11 cellular contexts compared by ENCODE assay signal in genomic region chr5:81849769-81850367, GRCh38.
DNase-seq lines count a peak whose midpoint lies in the region; ATAC-seq, FAIRE-seq and TF ChIP-seq lines count a peak whose summit lies in the region.
"Had no signal": no experiment of that assay in that cellular context is flagged by ENCODE, and none has a peak within 500 bp of the region (broad histone marks: within the 10 kb centered on the region; RNA-seq: fewer than 3 reads in every experiment).

No MANE protein-coding gene starts in this region.

- ATAC-seq in K562 (no peak), HG03342 (IDR thresholded peaks at IDR 0.05; ENCODE audit: unreplicated experiment) (no peak), GM18909 (IDR thresholded peaks at IDR 0.05; ENCODE audit: poor library complexity, unreplicated experiment) (no peak)
- no peak for ATAC-seq in naive thymus-derived CD4-positive, alpha-beta T cell

- no peak for TF ChIP-seq EP300 in K562 (IDR thresholded peaks at IDR 0.05; ENCODE audit: low read length)
- no peak for TF ChIP-seq EP300 in tibial nerve (IDR thresholded peaks at IDR 0.05)

- TF ChIP-seq CTCF in K562 (IDR thresholded peaks at IDR 0.05 in 2 of 3, conservative IDR thresholded peaks at IDR 0.05 in 1 of 3; ENCODE audit: insufficient read depth in 2 of 3, low read depth in 1 of 3, low read length in 3 of 3) (no peak), tibial nerve (IDR thresholded peaks at IDR 0.05) (no peak), GM10248 (IDR thresholded peaks at IDR 0.05; ENCODE audit: control extremely low read depth, extremely low read depth, low read depth, missing control alignments) (no peak)

- H3K9me1 ChIP-seq in K562 (ENCODE audit: control insufficient read depth, insufficient read depth, low read length): no peaks in the 10 kb centered on the region

- FAIRE-seq in K562 (lab: Jason Lieb, UNC): no peak

- H3K27me3 Mint-ChIP-seq in activated naive CD8-positive, alpha-beta T cell: no peaks in the 10 kb centered on the region
- no peaks in the 10 kb centered on the region for H3K27me3 Mint-ChIP-seq in activated naive CD8-positive, alpha-beta T cell treated with anti-CD3 and anti-CD28 coated beads for 36 hours
- peaks cover 0 to 2% (median 0%) of the 10 kb centered on the region in 5 donors for H3K27me3 Mint-ChIP-seq in naive thymus-derived CD4-positive, alpha-beta T cell

- intact Hi-C loops in K562 (cut with micrococcal nuclease): loop anchor here (5.0 to 10.0 kb wide), 2 partner anchors 167 to 375 kb away; no protein-coding TSS in a partner anchor
- intact Hi-C loops in naive thymus-derived CD4-positive, alpha-beta T cell (cut with micrococcal nuclease): loop anchor here (2.0 to 10.0 kb wide), 7 partner anchors 217 to 548 kb away; partner anchors contain the start of gene ZCCHC9 (in 1 of the 2)

- BruUV-seq in K562 (replicated peaks; lab: Mats Ljungman, UMichigan): no TSS peak

- H3K9me3 ChIP-seq in K562 (replicated peaks; ENCODE audit: control insufficient read depth, insufficient read depth, low read depth, low read length): no peaks in the 10 kb centered on the region
- no peaks in the 10 kb centered on the region for H3K9me3 ChIP-seq in naive thymus-derived CD4-positive, alpha-beta T cell (ENCODE audit: control insufficient read depth in 2 of 3, low read length in 3 of 3)
- H3K9me3 ChIP-seq in tibial nerve: no peaks in the 10 kb centered on the region

- H3K27ac ChIP-seq in K562 (ENCODE audit: extremely low read depth, low read depth, low read length) (no peak overlapping the region), tibial nerve (peak overlapping the region; percentile 77 to 93 (median 84))
- no peak overlapping the region for H3K27ac ChIP-seq in naive thymus-derived CD4-positive, alpha-beta T cell (ENCODE audit: low read depth, low read length)

- DNase-seq in activated naive CD8-positive, alpha-beta T cell treated with anti-CD3 and anti-CD28 coated beads for 36 hours: no peak
- DNase-seq in K562 (ENCODE audit: extremely low read depth in 1 of 4, low spot score in 3 of 4) (no peak), tibial nerve (ENCODE audit: low spot score in 2 of 2) (no peak), GM10248 (ENCODE audit: extremely low spot score) (no peak)
- DNase-seq in naive thymus-derived CD4-positive, alpha-beta T cell: no peak
- DNase-seq: GOT3, NCI-H526, occipital lobe had no signal

- in situ Hi-C loops in K562 (cut with MboI): loop anchor here (5.0 to 10.0 kb wide), 3 partner anchors 93 to 425 kb away; no protein-coding TSS in a partner anchor

- peaks cover 9% of the 10 kb centered on the region; the same call in 1 of the 3 replicates for H3K79me2 ChIP-seq in K562 (ENCODE audit: control insufficient read depth, insufficient read depth, low read length)

- POLR2A ChIA-PET in K562 (lab: Yijun Ruan, JAX) (interaction anchor here (0.6 to 3.4 kb wide), 6 partner anchors 11 to 355 kb away, joined by 3 to 61 read pairs (median 5); partner anchors contain the start of gene SSBP2), GM10248 (lab: Yijun Ruan, JAX) (no interaction called here)
- POLR2A ChIA-PET in naive thymus-derived CD4-positive, alpha-beta T cell (lab: Charles Lee): interaction anchor here (1.2 to 7.5 kb wide), 8 partner anchors 12 to 121 kb away, joined by 3 to 172 read pairs (median 9); partner anchors contain the start of gene SSBP2

- H3K9ac ChIP-seq in K562 (ENCODE audit: insufficient read depth in 1 of 2, low read depth in 2 of 2, low read length in 2 of 2): no peak overlapping the region; a peak in 1 of 4 replicates

- H3K27me3 ChIP-seq in K562 (ENCODE audit: control insufficient read depth in 2 of 2, insufficient read depth in 2 of 2, low read length in 2 of 2) (no peaks in the 10 kb centered on the region), tibial nerve (no peaks in the 10 kb centered on the region)
- no peaks in the 10 kb centered on the region for H3K27me3 ChIP-seq in naive thymus-derived CD4-positive, alpha-beta T cell (ENCODE audit: control insufficient read depth in 2 of 2, insufficient read depth in 2 of 2, low read length in 2 of 2)

- WGBS in K562 (ENCODE audit: insufficient coverage, low coverage, missing lambda C conversion rate): 86% methylated on average over 4 of the region's 4 CpGs
- 40 to 56% methylated on average over 4 of the region's 4 CpGs for WGBS in tibial nerve, 2 donors

- peak overlapping the region; percentile 84 for H2AFZ ChIP-seq in K562 (ENCODE audit: low read depth, low read length)

- H3K4me1 ChIP-seq in K562 (replicated peaks in 1 of 2; ENCODE audit: control insufficient read depth in 2 of 2, insufficient read depth in 2 of 2, low read length in 2 of 2) (peaks cover 32 to 42% of the 10 kb centered on the region in 2 experiments), tibial nerve (peaks cover 0 to 75% (median 31%) of the 10 kb centered on the region in 4 donors)
- H3K4me1 ChIP-seq in naive thymus-derived CD4-positive, alpha-beta T cell (ENCODE audit: control insufficient read depth in 2 of 2, insufficient read depth in 2 of 2, low read length in 2 of 2): peaks cover 18 to 22% of the 10 kb centered on the region in 2 donors

- TF ChIP-seq RAD21 in K562 (CRISPR knock-in tag; conservative IDR thresholded peaks at IDR 0.05 in 1 of 2, IDR thresholded peaks at IDR 0.05 in 1 of 2): no peak

- no peak for TF ChIP-seq POLR2A in K562 (conservative IDR thresholded peaks at IDR 0.05)
- TF ChIP-seq POLR2A in tibial nerve (IDR thresholded peaks at IDR 0.05): no peak

- H3K9me3 Mint-ChIP-seq in activated naive CD8-positive, alpha-beta T cell (ENCODE audit: low read depth): no peaks in the 10 kb centered on the region
- H3K9me3 Mint-ChIP-seq in activated naive CD8-positive, alpha-beta T cell treated with anti-CD3 and anti-CD28 coated beads for 36 hours: no peaks in the 10 kb centered on the region
- no peaks in the 10 kb centered on the region for H3K9me3 Mint-ChIP-seq in naive thymus-derived CD4-positive, alpha-beta T cell

- CTCF ChIA-PET in K562 (lab: Yijun Ruan, JAX; ENCODE audit: low intra/inter-chr PET ratio) (no interaction called here), GM10248 (lab: Yijun Ruan, JAX) (interaction anchor here (2.1 to 3.7 kb wide), 3 partner anchors 11 to 316 kb away, joined by 5 to 24 read pairs (median 8); no protein-coding TSS in a partner anchor)
- CTCF ChIA-PET in naive thymus-derived CD4-positive, alpha-beta T cell (lab: Charles Lee): interaction anchor here (1.1 to 3.8 kb wide), 4 partner anchors 11 to 338 kb away, joined by 3 to 24 read pairs (median 12); partner anchors contain the start of gene SSBP2

- peak overlapping the region; percentile 97 for H3K4me3 Mint-ChIP-seq in activated naive CD8-positive, alpha-beta T cell
- no peak overlapping the region for H3K4me3 Mint-ChIP-seq in activated naive CD8-positive, alpha-beta T cell treated with anti-CD3 and anti-CD28 coated beads for 36 hours
- peak overlapping the region; percentile 61 to 98 (median 94) for H3K4me3 Mint-ChIP-seq in naive thymus-derived CD4-positive, alpha-beta T cell

- H3K4me2 ChIP-seq in K562 (ENCODE audit: insufficient read depth, low read length): no peak overlapping the region

- no peaks in the 10 kb centered on the region for H3K36me3 Mint-ChIP-seq in activated naive CD8-positive, alpha-beta T cell
- peaks cover 1% of the 10 kb centered on the region for H3K36me3 Mint-ChIP-seq in activated naive CD8-positive, alpha-beta T cell treated with anti-CD3 and anti-CD28 coated beads for 36 hours
- H3K36me3 Mint-ChIP-seq in naive thymus-derived CD4-positive, alpha-beta T cell: peaks cover 0 to 4% (median 0%) of the 10 kb centered on the region in 5 donors

- H3K4me3 ChIP-seq in K562 (no peak overlapping the region), tibial nerve (no peak overlapping the region)
- H3K4me3 ChIP-seq in naive thymus-derived CD4-positive, alpha-beta T cell (ENCODE audit: low read length): no peak overlapping the region

- no peaks in the 10 kb centered on the region for H4K20me1 ChIP-seq in K562 (replicated peaks; ENCODE audit: control insufficient read depth, insufficient read depth, low read length)

- peak overlapping the region; percentile 42 for H3K27ac Mint-ChIP-seq in activated naive CD8-positive, alpha-beta T cell
- H3K27ac Mint-ChIP-seq in activated naive CD8-positive, alpha-beta T cell treated with anti-CD3 and anti-CD28 coated beads for 36 hours: no peak overlapping the region
- H3K27ac Mint-ChIP-seq in naive thymus-derived CD4-positive, alpha-beta T cell: peak overlapping the region in 8 of 9 donors; percentile 96 to 100 (median 97)

- H3K36me3 ChIP-seq in K562 (ENCODE audit: control insufficient read depth, insufficient read depth, low read length) (no peaks in the 10 kb centered on the region), tibial nerve (no peaks in the 10 kb centered on the region)
- H3K36me3 ChIP-seq in naive thymus-derived CD4-positive, alpha-beta T cell (ENCODE audit: control insufficient read depth in 2 of 3, insufficient read depth in 3 of 3, low read length in 3 of 3): no peaks in the 10 kb centered on the region

- peaks cover 39% of the 10 kb centered on the region for H3K4me1 Mint-ChIP-seq in activated naive CD8-positive, alpha-beta T cell (ENCODE audit: low read depth)
- peaks cover 33% of the 10 kb centered on the region for H3K4me1 Mint-ChIP-seq in activated naive CD8-positive, alpha-beta T cell treated with anti-CD3 and anti-CD28 coated beads for 36 hours
- peaks cover 20 to 62% (median 50%) of the 10 kb centered on the region in 7 donors for H3K4me1 Mint-ChIP-seq in naive thymus-derived CD4-positive, alpha-beta T cell

TF ChIP-seq in K562, 482 proteins besides CTCF, POLR2A, EP300 and RAD21:
- TF ChIP-seq SREBF1 (IDR thresholded peaks at IDR 0.05; ENCODE audit: borderline replicate concordance, low read depth, low read length): no peak
- no peak for TF ChIP-seq ZNF584 (CRISPR knock-in tag; IDR thresholded peaks at IDR 0.05; ENCODE audit: low read depth)
- TF ChIP-seq, protein P1, sequence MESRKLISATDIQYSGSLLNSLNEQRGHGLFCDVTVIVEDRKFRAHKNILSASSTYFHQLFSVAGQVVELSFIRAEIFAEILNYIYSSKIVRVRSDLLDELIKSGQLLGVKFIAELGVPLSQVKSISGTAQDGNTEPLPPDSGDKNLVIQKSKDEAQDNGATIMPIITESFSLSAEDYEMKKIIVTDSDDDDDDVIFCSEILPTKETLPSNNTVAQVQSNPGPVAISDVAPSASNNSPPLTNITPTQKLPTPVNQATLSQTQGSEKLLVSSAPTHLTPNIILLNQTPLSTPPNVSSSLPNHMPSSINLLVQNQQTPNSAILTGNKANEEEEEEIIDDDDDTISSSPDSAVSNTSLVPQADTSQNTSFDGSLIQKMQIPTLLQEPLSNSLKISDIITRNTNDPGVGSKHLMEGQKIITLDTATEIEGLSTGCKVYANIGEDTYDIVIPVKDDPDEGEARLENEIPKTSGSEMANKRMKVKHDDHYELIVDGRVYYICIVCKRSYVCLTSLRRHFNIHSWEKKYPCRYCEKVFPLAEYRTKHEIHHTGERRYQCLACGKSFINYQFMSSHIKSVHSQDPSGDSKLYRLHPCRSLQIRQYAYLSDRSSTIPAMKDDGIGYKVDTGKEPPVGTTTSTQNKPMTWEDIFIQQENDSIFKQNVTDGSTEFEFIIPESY (CRISPR knock-in tag; IDR thresholded peaks at IDR 0.05): peak; percentile 48; the same call in 1 of the 2 replicates
TF ChIP-seq in K562: peak in this region for 1.

Comparison
In these comparisons a context has a peak if more than half of its experiments do, and no peak if none do; other contexts are left out.
1. H3K27ac ChIP-seq: peak in tibial nerve (4 of 4); none in K562 (single experiment) and naive thymus-derived CD4-positive, alpha-beta T cell (single experiment).